ENCODE assay signal across 8 cellular contexts in genomic region chr10:21171197-21171935, GRCh38.
DNase-seq lines count a peak whose midpoint lies in the region; ATAC-seq and TF ChIP-seq lines count a peak whose summit lies in the region.
"Had no signal": no experiment of that assay in that cellular context is flagged by ENCODE, and none has a peak within 500 bp of the region (broad histone marks: within the 10 kb centered on the region; RNA-seq: fewer than 3 reads in every experiment).

No MANE protein-coding gene starts in this region.

- H3K4me1 Mint-ChIP-seq in neural progenitor cell, result peaks cover 54% of the 10 kb centered on the region

- H3K27ac Mint-ChIP-seq in neural progenitor cell, result no peak overlapping the region

- peaks cover under 1% of the 10 kb centered on the region for H3K27me3 Mint-ChIP-seq in neural progenitor cell (ENCODE audit: insufficient read depth, low read depth)

- peaks cover 35% of the 10 kb centered on the region for H3K36me3 Mint-ChIP-seq in neural progenitor cell

- H3K27ac ChIP-seq in dorsolateral prefrontal cortex (peak overlapping the region in 38 of 59 donors; percentile 10 to 98 (median 94)), neural progenitor cell (no peak overlapping the region)

- H4K20me1 ChIP-seq in neural progenitor cell (ENCODE audit: low read depth), result peaks cover 4% of the 10 kb centered on the region

- H3K9me3 ChIP-seq in neural progenitor cell (ENCODE audit: low read depth), result no peaks in the 10 kb centered on the region

- H3K9me3 Mint-ChIP-seq in neural progenitor cell, result peaks cover 12% of the 10 kb centered on the region

- H3K9ac ChIP-seq in neural progenitor cell, result no peak overlapping the region

- H3K4me3 ChIP-seq in GM06990 (replicated peaks; ENCODE audit: low read depth, low read length) (no peak overlapping the region), LNCaP clone FGC (ENCODE audit: low read depth, low read length) (no peak overlapping the region), dorsolateral prefrontal cortex (peak overlapping the region in 52 of 59 donors; percentile 18 to 86 (median 74)), neural progenitor cell (no peak overlapping the region)

- peaks cover 58% of the 10 kb centered on the region for H3F3A ChIP-seq in neural progenitor cell (ENCODE audit: low read depth)

- ATAC-seq in HG03457 (IDR thresholded peaks at IDR 0.05; ENCODE audit: unreplicated experiment) (no peak), HG03196 (IDR thresholded peaks at IDR 0.05; ENCODE audit: unreplicated experiment) (no peak)

- peaks cover 42% of the 10 kb centered on the region for H3K4me1 ChIP-seq in neural progenitor cell

- H3K36me3 ChIP-seq in GM06990 (ENCODE audit: control insufficient read depth, insufficient read depth, low read length) (no peaks in the 10 kb centered on the region), neural progenitor cell (no peaks in the 10 kb centered on the region)

- H3K4me2 ChIP-seq in neural progenitor cell, result peak overlapping the region; percentile 99

- H3K27me3 ChIP-seq in GM06990 (replicated peaks; ENCODE audit: control insufficient read depth, insufficient read depth, low read length) (no peaks in the 10 kb centered on the region; the same call in 1 of the 2 replicates), dorsolateral prefrontal cortex (peaks cover 0 to 28% (median 0%) of the 10 kb centered on the region in 45 donors), neural progenitor cell (no peaks in the 10 kb centered on the region)

- peak; percentile 26 for TF ChIP-seq CTCF in GM06990 (IDR thresholded peaks at IDR 0.05; ENCODE audit: insufficient read depth, low read length, poor library complexity, severe bottlenecking)
- TF ChIP-seq CTCF in LNCaP clone FGC (IDR thresholded peaks at IDR 0.05; ENCODE audit: control insufficient read depth, extremely low read depth, insufficient read depth), result peak; percentile 15; the same call in 1 of the 2 replicates
- TF ChIP-seq CTCF in dorsolateral prefrontal cortex (IDR thresholded peaks at IDR 0.05 in 54 of 56, conservative IDR thresholded peaks at IDR 0.05 in 2 of 56; ENCODE audit: low read depth in 1 of 56, partially characterized antibody in 56 of 56), result peak in 15 of 56 donors; percentile 9 to 42 (median 21)
- peak; percentile 51 for TF ChIP-seq CTCF in neural progenitor cell (IDR thresholded peaks at IDR 0.05)

- DNase-seq in GM06990 (ENCODE audit: extremely low read depth, insufficient read length), result no peak
- no peak for DNase-seq in LNCaP clone FGC (ENCODE audit: low read depth)
- DNase-seq in dorsolateral prefrontal cortex, result no peak
- DNase-seq in neural progenitor cell (ENCODE audit: low spot score), result peak; percentile 47
- DNase-seq in globus pallidus (ENCODE audit: low spot score), result no peak
- DNase-seq: T-helper 1 cell had no signal

- intact Hi-C loops in dorsolateral prefrontal cortex (cut with DNase I), result loop anchor here in 1 of 2 donors (10.0 kb wide), 1 partner anchor 93 kb away; no protein-coding TSS in a partner anchor

- no peak overlapping the region for H2AFZ ChIP-seq in neural progenitor cell (replicated peaks)

- H3K4me3 Mint-ChIP-seq in neural progenitor cell, result peak overlapping the region; percentile 98

- H3K79me2 ChIP-seq in neural progenitor cell (ENCODE audit: low read depth), result peaks cover 73% of the 10 kb centered on the region

Comparison
In these comparisons a context has a peak if more than half of its experiments do, and no peak if none do; other contexts are left out.
1. H3K4me3 ChIP-seq: peak in dorsolateral prefrontal cortex (52 of 59); none in GM06990 (single experiment), LNCaP clone FGC (single experiment) and neural progenitor cell (single experiment).